1 cellular context compared by ENCODE assay signal in the genomic region with DNA sequence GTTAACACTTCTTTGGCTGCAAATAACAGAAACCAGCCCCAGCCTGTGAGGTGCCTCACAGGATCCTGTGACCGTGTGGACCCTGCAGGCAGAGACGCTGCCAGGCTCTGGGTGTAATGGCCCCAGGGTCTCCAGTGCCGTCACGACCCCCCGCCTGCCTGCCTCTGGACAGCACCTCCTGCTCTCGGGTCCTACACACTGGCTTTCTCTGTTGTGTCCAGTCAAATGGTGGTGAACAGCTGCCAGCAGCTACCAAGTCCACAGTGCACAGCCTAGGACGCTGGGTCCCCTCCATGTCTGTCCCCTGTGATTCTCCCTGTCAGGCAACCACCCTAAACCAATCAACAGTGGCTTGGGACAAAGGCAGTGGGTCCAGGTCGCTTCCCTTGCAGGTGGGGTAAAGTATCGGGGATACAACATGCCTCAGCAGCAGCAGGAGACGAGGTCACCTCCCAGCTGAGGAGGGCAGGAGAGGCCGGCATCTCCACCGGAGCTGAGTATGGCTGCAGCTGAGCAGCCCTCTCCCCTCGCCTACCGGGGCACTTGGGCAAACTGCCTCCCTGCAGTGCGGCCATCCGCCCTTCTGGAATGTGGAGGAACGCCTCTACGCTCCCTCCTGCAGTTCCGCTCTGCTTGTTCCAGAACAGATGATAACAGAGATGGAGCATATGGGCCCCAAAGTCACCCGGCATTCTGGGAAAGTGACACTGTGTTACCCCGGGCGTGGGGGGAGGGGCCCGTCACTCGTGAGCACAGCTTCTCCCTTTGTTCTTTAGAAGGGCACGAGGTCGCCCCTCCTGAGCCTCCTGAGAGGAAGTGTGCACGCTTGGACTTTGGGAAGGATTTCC.
TF ChIP-seq lines count a peak whose summit lies in the region.

No MANE protein-coding gene starts in this region.

TF ChIP-seq in H1, 55 proteins besides CTCF, POLR2A, EP300 and RAD21:
- TF ChIP-seq ASH2L (IDR thresholded peaks at IDR 0.05; ENCODE audit: low read length) = no peak
- no peak for TF ChIP-seq CBX8 (IDR thresholded peaks at IDR 0.05; ENCODE audit: borderline replicate concordance, low read depth, low read length)
- TF ChIP-seq YY1 (IDR thresholded peaks at IDR 0.05; ENCODE audit: low read depth, low read length) = peak; percentile 64; the same call in 1 of the 2 replicates
- TF ChIP-seq, protein P1, sequence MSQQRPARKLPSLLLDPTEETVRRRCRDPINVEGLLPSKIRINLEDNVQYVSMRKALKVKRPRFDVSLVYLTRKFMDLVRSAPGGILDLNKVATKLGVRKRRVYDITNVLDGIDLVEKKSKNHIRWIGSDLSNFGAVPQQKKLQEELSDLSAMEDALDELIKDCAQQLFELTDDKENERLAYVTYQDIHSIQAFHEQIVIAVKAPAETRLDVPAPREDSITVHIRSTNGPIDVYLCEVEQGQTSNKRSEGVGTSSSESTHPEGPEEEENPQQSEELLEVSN (IDR thresholded peaks at IDR 0.05) = no peak; the same call in 1 of the 2 replicates
- peak; percentile 36 for TF ChIP-seq CTBP2 (IDR thresholded peaks at IDR 0.05; ENCODE audit: borderline replicate concordance, insufficient read depth, insufficient read length, low read length)
- peak; percentile 36 for TF ChIP-seq CREB1 (IDR thresholded peaks at IDR 0.05)
- TF ChIP-seq, protein P2, sequence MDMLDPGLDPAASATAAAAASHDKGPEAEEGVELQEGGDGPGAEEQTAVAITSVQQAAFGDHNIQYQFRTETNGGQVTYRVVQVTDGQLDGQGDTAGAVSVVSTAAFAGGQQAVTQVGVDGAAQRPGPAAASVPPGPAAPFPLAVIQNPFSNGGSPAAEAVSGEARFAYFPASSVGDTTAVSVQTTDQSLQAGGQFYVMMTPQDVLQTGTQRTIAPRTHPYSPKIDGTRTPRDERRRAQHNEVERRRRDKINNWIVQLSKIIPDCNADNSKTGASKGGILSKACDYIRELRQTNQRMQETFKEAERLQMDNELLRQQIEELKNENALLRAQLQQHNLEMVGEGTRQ (IDR thresholded peaks at IDR 0.05; ENCODE audit: low read length) = no peak
- TF ChIP-seq KDM4A (IDR thresholded peaks at IDR 0.05; ENCODE audit: low read depth, low read length, severe bottlenecking) = peak; percentile 3
- TF ChIP-seq, protein P3, sequence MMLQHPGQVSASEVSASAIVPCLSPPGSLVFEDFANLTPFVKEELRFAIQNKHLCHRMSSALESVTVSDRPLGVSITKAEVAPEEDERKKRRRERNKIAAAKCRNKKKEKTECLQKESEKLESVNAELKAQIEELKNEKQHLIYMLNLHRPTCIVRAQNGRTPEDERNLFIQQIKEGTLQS (IDR thresholded peaks at IDR 0.05; ENCODE audit: insufficient read depth, low read depth, low read length) = no peak
- TF ChIP-seq BRCA1 (IDR thresholded peaks at IDR 0.05; ENCODE audit: low read depth, low read length) = no peak
- TF ChIP-seq SIX5 (IDR thresholded peaks at IDR 0.05; ENCODE audit: low read depth, low read length) = no peak
- TF ChIP-seq TEAD4 (IDR thresholded peaks at IDR 0.05; ENCODE audit: low read depth, low read length) = peak; percentile 95
- TF ChIP-seq CEBPB (IDR thresholded peaks at IDR 0.05; ENCODE audit: low read depth, low read length) = no peak
- peak; percentile 63 for TF ChIP-seq NANOG (IDR thresholded peaks at IDR 0.05; ENCODE audit: insufficient read depth, low read depth, low read length, poor library complexity, severe bottlenecking)
- TF ChIP-seq, protein P4, sequence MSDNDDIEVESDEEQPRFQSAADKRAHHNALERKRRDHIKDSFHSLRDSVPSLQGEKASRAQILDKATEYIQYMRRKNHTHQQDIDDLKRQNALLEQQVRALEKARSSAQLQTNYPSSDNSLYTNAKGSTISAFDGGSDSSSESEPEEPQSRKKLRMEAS (IDR thresholded peaks at IDR 0.05) = peak; percentile 54; the same call in 1 of the 2 replicates
- TF ChIP-seq CHD2 (IDR thresholded peaks at IDR 0.05; ENCODE audit: low read length) = no peak
- TF ChIP-seq TBP (IDR thresholded peaks at IDR 0.05; ENCODE audit: low read depth, low read length) = peak; percentile 34; the same call in 1 of the 2 replicates
- TF ChIP-seq EGR1 (IDR thresholded peaks at IDR 0.05; ENCODE audit: borderline replicate concordance, low read depth, low read length) = no peak
- TF ChIP-seq RNF2 (IDR thresholded peaks at IDR 0.05; ENCODE audit: borderline replicate concordance, low read depth, low read length, missing control alignments, poor library complexity, severe bottlenecking) = no peak
